17 cellular contexts compared by ENCODE assay signal in the genomic region with DNA sequence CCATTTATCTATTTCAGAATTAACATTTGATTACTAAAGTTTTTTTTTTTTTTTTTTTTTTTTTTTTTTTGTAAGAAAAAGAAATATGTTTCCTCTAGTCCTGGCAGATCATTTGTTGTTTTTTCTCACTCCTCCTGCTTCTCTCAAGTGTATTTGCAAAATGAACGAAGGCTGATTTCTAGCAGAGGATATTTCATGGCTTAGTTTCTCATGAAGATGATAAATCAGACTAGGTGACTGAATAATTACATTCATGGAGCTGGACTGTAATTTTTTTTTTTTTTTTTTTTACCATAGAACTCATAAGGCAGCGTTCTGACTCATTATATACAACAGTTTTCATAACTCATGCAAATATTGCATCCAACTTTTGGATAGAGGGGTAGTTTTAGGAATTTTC.
"Had no signal": no experiment of that assay in that cellular context is flagged by ENCODE, and none has a peak within 500 bp of the region (broad histone marks: within the 10 kb centered on the region; RNA-seq: fewer than 3 reads in every experiment).

No MANE protein-coding gene starts in this region.

- H3K4me1 ChIP-seq: psoas muscle, right lobe of liver, upper lobe of right lung had no signal

- H3K36me3 ChIP-seq: ascending aorta, heart left ventricle, right lobe of liver, thoracic aorta, upper lobe of right lung had no signal

- ATAC-seq: activated CD4-positive, CD25-positive, alpha-beta regulatory T cell treated with anti-CD3 and anti-CD28 coated beads, Interleukin-2, amount 50 U/mL, for 24 hours; naive thymus-derived CD8-positive, alpha-beta T cell; T-cell had no signal

- H3K4me3 ChIP-seq: ascending aorta, heart left ventricle, mucosa of descending colon, psoas muscle, right lobe of liver, SK-N-MC, thoracic aorta, upper lobe of right lung had no signal

- H3K27me3 ChIP-seq: ascending aorta, right lobe of liver, upper lobe of right lung had no signal

- DNase-seq: activated naive CD4-positive, alpha-beta T cell; cortex of kidney; effector CD4-positive, alpha-beta T cell; immature natural killer cell; naive thymus-derived CD8-positive, alpha-beta T cell; right lobe of liver; stimulated activated CD4-positive, alpha-beta T cell treated with anti-CD3 and anti-CD28 coated beads, Interleukin-1b, Interleukin-23, amount 100 ng/mL, for 48 hours; T-cell; T-helper 9 cell; upper lobe of right lung had no signal

- H3K27ac ChIP-seq: ascending aorta, psoas muscle, right lobe of liver, SK-N-MC, upper lobe of right lung had no signal

- H3K9me3 ChIP-seq: ascending aorta, heart left ventricle, mucosa of descending colon, psoas muscle, right lobe of liver, thoracic aorta, upper lobe of right lung had no signal
